In genomic region chr10:33553951-33554571, GRCh38 we compare ENCODE assay signal across 24 cellular contexts.
DNase-seq lines count a peak whose midpoint lies in the region; ATAC-seq and TF ChIP-seq lines count a peak whose summit lies in the region.
"Had no signal": no experiment of that assay in that cellular context is flagged by ENCODE, and none has a peak within 500 bp of the region (broad histone marks: within the 10 kb centered on the region; RNA-seq: fewer than 3 reads in every experiment).

No MANE protein-coding gene starts in this region.

- H3K4me1 ChIP-seq in HUES64 (ENCODE audit: insufficient read depth, low read length): peaks cover 18% of the 10 kb centered on the region

- no peak overlapping the region for H3K9ac ChIP-seq in HUES64 (ENCODE audit: low read depth, low read length)

- POLR2A ChIA-PET in WTC11 (lab: Charles Lee): no interaction called here

- peaks cover 15% of the 10 kb centered on the region; the same call in 1 of the 2 replicates for H3K27me3 Mint-ChIP-seq in WTC11 (ENCODE audit: low read depth)
- H3K27me3 Mint-ChIP-seq: B cell had no signal

- H3K27ac Mint-ChIP-seq in WTC11: no peak overlapping the region
- H3K27ac Mint-ChIP-seq: B cell; CD8-positive, alpha-beta T cell; T-cell had no signal

- no peak overlapping the region for H3K4me3 ChIP-seq in H7 (ENCODE audit: insufficient read depth, low read depth, low read length)
- 0 out of 2 replicates have a peak overlapping the region, but pooled peaks have one; percentile 3 for H3K4me3 ChIP-seq in HUES64 (ENCODE audit: low read length)

- no peaks in the 10 kb centered on the region for H3K9me3 Mint-ChIP-seq in WTC11
- H3K9me3 Mint-ChIP-seq: CD8-positive, alpha-beta T cell; T-cell had no signal

- H3K36me3 ChIP-seq in H7 (replicated peaks; ENCODE audit: control insufficient read depth, insufficient read depth, low read length): no peaks in the 10 kb centered on the region
- H3K36me3 ChIP-seq in HUES64 (ENCODE audit: insufficient read depth, low read length): no peaks in the 10 kb centered on the region

- 49% methylated on average over 9 of the region's 9 CpGs for WGBS in HUES64

- H3K27me3 ChIP-seq in H7 (ENCODE audit: control insufficient read depth, insufficient read depth, low read length): no peaks in the 10 kb centered on the region
- H3K27me3 ChIP-seq in HUES64 (ENCODE audit: insufficient read depth, low read length): no peaks in the 10 kb centered on the region

- ATAC-seq in WTC11 (peak; percentile 57), GM18502 (IDR thresholded peaks at IDR 0.05; ENCODE audit: poor library complexity, unreplicated experiment) (no peak), HG03520 (IDR thresholded peaks at IDR 0.05; ENCODE audit: unreplicated experiment) (no peak)
- ATAC-seq: CD8-positive, alpha-beta T cell; Panc1; T-cell had no signal

- DNase-seq in H7 (peak; percentile 10), WTC11 (ENCODE audit: low spot score) (no peak), iPS-NIHi11 (ENCODE audit: low spot score) (peak; percentile 14), NCI-H2081 (lab: John Stamatoyannopoulos, UW) (no peak), 8988T (no peak)
- DNase-seq: CD8-positive, alpha-beta T cell; DMS 273 treated with DMSO at 0.1 percent for 48 hours; DND-41; GOT3; KBM-7; MV-4-11; NCI-H1105; NCI-H187; NCI-H446; NCI-H524 treated with DMSO at 0.1 percent for 48 hours; SHP77; T-cell had no signal

- no peaks in the 10 kb centered on the region for H3K9me3 ChIP-seq in HUES64 (ENCODE audit: insufficient read depth, low read depth, low read length)

- H3K36me3 Mint-ChIP-seq in WTC11: no peaks in the 10 kb centered on the region
- H3K36me3 Mint-ChIP-seq: CD8-positive, alpha-beta T cell; T-cell had no signal

- peaks cover 38% of the 10 kb centered on the region for H3K4me1 Mint-ChIP-seq in WTC11
- H3K4me1 Mint-ChIP-seq: B cell had no signal

- CTCF ChIA-PET in WTC11 (lab: Charles Lee): no interaction called here

- H3K27ac ChIP-seq in HUES64 (ENCODE audit: low read depth, low read length): no peak overlapping the region; the same call in 1 of the 2 replicates
- H3K27ac ChIP-seq: C4-2B, RWPE1 had no signal

- no peak overlapping the region; the same call in 1 of the 2 replicates for H3K4me3 Mint-ChIP-seq in WTC11
- H3K4me3 Mint-ChIP-seq: B cell; CD8-positive, alpha-beta T cell; T-cell had no signal

- no peak for TF ChIP-seq CTCF in WTC11 (IDR thresholded peaks at IDR 0.05)

TF ChIP-seq in WTC11, 78 proteins besides CTCF, POLR2A, EP300 and RAD21 (continues in another document):
- TF ChIP-seq CDX4 (CRISPR knock-in tag; IDR thresholded peaks at IDR 0.05; ENCODE audit: borderline replicate concordance) (no peak), E2F5 (CRISPR knock-in tag; IDR thresholded peaks at IDR 0.05) (no peak), NFE2L1 (CRISPR knock-in tag; IDR thresholded peaks at IDR 0.05) (no peak), ATF6 (CRISPR knock-in tag; IDR thresholded peaks at IDR 0.05) (no peak), AR (CRISPR knock-in tag; IDR thresholded peaks at IDR 0.05) (no peak), PRDM15 (CRISPR knock-in tag; IDR thresholded peaks at IDR 0.05) (no peak), PREB (CRISPR knock-in tag; IDR thresholded peaks at IDR 0.05; ENCODE audit: borderline replicate concordance) (no peak), NFYB (CRISPR knock-in tag; conservative IDR thresholded peaks at IDR 0.05; ENCODE audit: low read depth) (no peak), ZNF263 (CRISPR knock-in tag; IDR thresholded peaks at IDR 0.05; ENCODE audit: low read depth) (no peak), JUN (CRISPR knock-in tag; IDR thresholded peaks at IDR 0.05) (no peak), ZNF232 (CRISPR knock-in tag; IDR thresholded peaks at IDR 0.05) (no peak)

Comparison
In these comparisons a context has a peak if more than half of its experiments do, and no peak if none do; other contexts are left out.
1. DNase-seq: peak in H7 (single experiment) and iPS-NIHi11 (single experiment); none in WTC11 (single experiment), NCI-H2081 (0 of 2) and 8988T (single experiment).